In genomic region chr10:14025283-14025682, GRCh38 we compare ENCODE assay signal across 19 cellular contexts.
A peak's percentile ranks its signal among the peaks of the same experiment; 100 is the strongest.
DNase-seq lines count a peak whose midpoint lies in the region; ATAC-seq and TF ChIP-seq lines count a peak whose summit lies in the region.
"Had no signal": no experiment of that assay in that cellular context is flagged by ENCODE, and none has a peak within 500 bp of the region (broad histone marks: within the 10 kb centered on the region; RNA-seq: fewer than 3 reads in every experiment).

No MANE protein-coding gene starts in this region.

- no peaks in the 10 kb centered on the region for H3F3A ChIP-seq in DOHH2 (ENCODE audit: control insufficient read depth, insufficient read depth)

- no peak overlapping the region for H3K4me3 ChIP-seq in DOHH2 (ENCODE audit: low read length)
- no peak overlapping the region for H3K4me3 ChIP-seq in sigmoid colon
- H3K4me3 ChIP-seq: A549 had no signal

- TF ChIP-seq POLR2A in sigmoid colon (IDR thresholded peaks at IDR 0.05): no peak

- no peaks in the 10 kb centered on the region for H3K79me2 ChIP-seq in DOHH2 (ENCODE audit: control insufficient read depth, low read length)

- H3K4me2 ChIP-seq in DOHH2 (ENCODE audit: low read length): peak overlapping the region; percentile 28
- H3K4me2 ChIP-seq: A549 had no signal

- no peak for TF ChIP-seq EP300 in sigmoid colon (IDR thresholded peaks at IDR 0.05)

- no peak overlapping the region for H3K27ac Mint-ChIP-seq in type B pancreatic cell

- H3K27me3 ChIP-seq in DOHH2 (ENCODE audit: control insufficient read depth, low read length) (peaks cover 82% of the 10 kb centered on the region), layer of hippocampus (ENCODE audit: control insufficient read depth, insufficient read depth, low read length) (no peaks in the 10 kb centered on the region), sigmoid colon (no peaks in the 10 kb centered on the region)

- no peaks in the 10 kb centered on the region for H3K9me2 ChIP-seq in DOHH2 (replicated peaks; ENCODE audit: control insufficient read depth, low read length)

- peaks cover 35% of the 10 kb centered on the region for H3K4me1 Mint-ChIP-seq in type B pancreatic cell (ENCODE audit: unreplicated experiment)

- 75 to 80% methylated on average over 2 of the region's 2 CpGs for whole genome bisulfite sequencing in sigmoid colon, 2 donors

- H3K36me3 Mint-ChIP-seq in type B pancreatic cell: peaks cover 3% of the 10 kb centered on the region
- H3K36me3 Mint-ChIP-seq: CD4-positive, alpha-beta memory T cell had no signal

- H3K36me3 ChIP-seq in DOHH2 (ENCODE audit: control insufficient read depth, low read length) (no peaks in the 10 kb centered on the region), sigmoid colon (no peaks in the 10 kb centered on the region)

- peaks cover 9% of the 10 kb centered on the region for H3K9me3 Mint-ChIP-seq in type B pancreatic cell

- DNase-seq in caudate nucleus (lab: John Stamatoyannopoulos, UW) (no peak), sigmoid colon (no peak), foreskin melanocyte (no peak), type B pancreatic cell (ENCODE audit: extremely low spot score, unreplicated experiment) (no peak), H4 (ENCODE audit: low spot score) (no peak)
- DNase-seq: 8988T; ACHN; AML-193; CD4-positive, alpha-beta memory T cell; COR-L47; DMS53; DMS79 treated with DMSO at 0.1 percent for 48 hours; GOT3; H7; HCEC 1CT had no signal

- ATAC-seq in HG02938 (IDR thresholded peaks at IDR 0.05; ENCODE audit: unreplicated experiment): no peak
- ATAC-seq: A549 had no signal

- H3K9me3 ChIP-seq in DOHH2 (ENCODE audit: control insufficient read depth, insufficient read depth, low read length) (no peaks in the 10 kb centered on the region), sigmoid colon (no peaks in the 10 kb centered on the region)
- H3K9me3 ChIP-seq: A549 had no signal

- H3K27me3 Mint-ChIP-seq in type B pancreatic cell: peaks cover 20% of the 10 kb centered on the region

- TF ChIP-seq CTCF in DOHH2 (IDR thresholded peaks at IDR 0.05; ENCODE audit: low read depth, low read length, poor library complexity, severe bottlenecking) (no peak), sigmoid colon (IDR thresholded peaks at IDR 0.05) (no peak), type B pancreatic cell (conservative IDR thresholded peaks at IDR 0.05) (no peak)

- H3K27ac ChIP-seq in DOHH2 (ENCODE audit: low read depth, low read length) (no peak overlapping the region), caudate nucleus (ENCODE audit: low read depth, low read length) (peak overlapping the region; percentile 52), layer of hippocampus (ENCODE audit: low read depth, low read length) (peak overlapping the region; percentile 48), sigmoid colon (peak overlapping the region in 3 of 4 donors; percentile 20 to 60 (median 51))
- H3K27ac ChIP-seq: A549 had no signal

- intact Hi-C loops in sigmoid colon (cut with DNase I): no loop called here

- no peaks in the 10 kb centered on the region; the same call in 1 of the 2 replicates for H4K20me1 ChIP-seq in DOHH2 (ENCODE audit: control insufficient read depth, insufficient read depth, low read depth, low read length)

- H3K4me1 ChIP-seq in DOHH2 (ENCODE audit: control insufficient read depth, low read length) (peaks cover 31% of the 10 kb centered on the region), sigmoid colon (no peaks in the 10 kb centered on the region)
- H3K4me1 ChIP-seq: A549 had no signal

- no peak overlapping the region for H3K4me3 Mint-ChIP-seq in type B pancreatic cell
- H3K4me3 Mint-ChIP-seq: CD4-positive, alpha-beta memory T cell had no signal
